ENCODE assay signal across 18 cellular contexts in genomic region chr6:159075506-159076100, GRCh38. TPM values are rescaled to one million over a fixed set of nuclear protein-coding genes. Genes with fewer than 3 reads are reported as not detected.
A peak's percentile ranks its signal among the peaks of the same experiment; 100 is the strongest.
DNase-seq lines count a peak whose midpoint lies in the region; ATAC-seq and TF ChIP-seq lines count a peak whose summit lies in the region.
"Had no signal": no experiment of that assay in that cellular context is flagged by ENCODE, and none has a peak within 500 bp of the region (broad histone marks: within the 10 kb centered on the region; RNA-seq: fewer than 3 reads in every experiment).

No MANE protein-coding gene starts in this region.

- H3K27ac ChIP-seq in coronary artery: no peak overlapping the region
- H3K27ac ChIP-seq: A549, Peyer's patch, upper lobe of right lung had no signal

- H3K27me3 Mint-ChIP-seq in activated naive CD4-positive, alpha-beta T cell treated with anti-CD3 and anti-CD28 coated beads, Interleukin-2, amount 50 U/mL, for 24 hours: no peaks in the 10 kb centered on the region
- H3K27me3 Mint-ChIP-seq in activated naive CD4-positive, alpha-beta T cell treated with anti-CD3 and anti-CD28 coated beads for 36 hours (ENCODE audit: low read depth): no peaks in the 10 kb centered on the region
- H3K27me3 Mint-ChIP-seq: activated T-cell treated with anti-CD3 and anti-CD28 coated beads, Interleukin-2, amount 50 U/mL, for 24 hours; naive thymus-derived CD8-positive, alpha-beta T cell had no signal

- TF ChIP-seq CTCF in coronary artery (IDR thresholded peaks at IDR 0.05): no peak

- intact Hi-C loops in activated naive CD4-positive, alpha-beta T cell treated with anti-CD3 and anti-CD28 coated beads for 36 hours (cut with micrococcal nuclease): no loop called here

- no peak for DNase-seq in activated naive CD4-positive, alpha-beta T cell treated with anti-CD3 and anti-CD28 coated beads for 36 hours
- DNase-seq in UCSD-AML1 (lab: John Stamatoyannopoulos, UW; ENCODE audit: unreplicated experiment): peak; percentile 42
- DNase-seq in coronary artery (ENCODE audit: low spot score): peak; percentile 46
- peak; percentile 2 for DNase-seq in stromal cell of bone marrow (ENCODE audit: low read depth)
- no peak for DNase-seq in stimulated activated CD4-positive, alpha-beta T cell treated with anti-CD3 and anti-CD28 coated beads, Interleukin-1b, Interleukin-23, amount 100 ng/mL, for 48 hours
- DNase-seq in NCI-H1092 (lab: John Stamatoyannopoulos, UW): no peak
- DNase-seq: activated T-cell treated with anti-CD3 and anti-CD28 coated beads, Interleukin-2, amount 50 U/mL, for 24 hours; amniotic stem cell; GOT3; IMR-90; naive thymus-derived CD8-positive, alpha-beta T cell; NCI-H1436; Peyer's patch; upper lobe of right lung had no signal

- no peaks in the 10 kb centered on the region for H3K36me3 Mint-ChIP-seq in activated naive CD4-positive, alpha-beta T cell treated with anti-CD3 and anti-CD28 coated beads, Interleukin-2, amount 50 U/mL, for 24 hours
- no peaks in the 10 kb centered on the region for H3K36me3 Mint-ChIP-seq in activated naive CD4-positive, alpha-beta T cell treated with anti-CD3 and anti-CD28 coated beads for 36 hours (ENCODE audit: low read depth)
- H3K36me3 Mint-ChIP-seq: naive thymus-derived CD8-positive, alpha-beta T cell had no signal

- peak overlapping the region; percentile 11 for H3K27ac Mint-ChIP-seq in activated naive CD4-positive, alpha-beta T cell treated with anti-CD3 and anti-CD28 coated beads, Interleukin-2, amount 50 U/mL, for 24 hours
- no peak overlapping the region for H3K27ac Mint-ChIP-seq in activated naive CD4-positive, alpha-beta T cell treated with anti-CD3 and anti-CD28 coated beads for 36 hours
- H3K27ac Mint-ChIP-seq: T-helper 1 cell treated with Interleukin-12 subunit alpha and Interleukin-12 subunit beta and Interleukin-4 antibody, amounts not matched to agents 30 μg/mL and 1 μg/mL, for 36 hours had no signal

- H3K4me3 ChIP-seq in coronary artery: no peak overlapping the region
- H3K4me3 ChIP-seq: A549, Peyer's patch, upper lobe of right lung had no signal

- peaks cover 50% of the 10 kb centered on the region for H3K4me1 Mint-ChIP-seq in activated naive CD4-positive, alpha-beta T cell treated with anti-CD3 and anti-CD28 coated beads, Interleukin-2, amount 50 U/mL, for 24 hours
- peaks cover 51% of the 10 kb centered on the region for H3K4me1 Mint-ChIP-seq in activated naive CD4-positive, alpha-beta T cell treated with anti-CD3 and anti-CD28 coated beads for 36 hours (ENCODE audit: low read depth)

- no peaks in the 10 kb centered on the region for H3K9me3 Mint-ChIP-seq in activated naive CD4-positive, alpha-beta T cell treated with anti-CD3 and anti-CD28 coated beads, Interleukin-2, amount 50 U/mL, for 24 hours
- no peaks in the 10 kb centered on the region for H3K9me3 Mint-ChIP-seq in activated naive CD4-positive, alpha-beta T cell treated with anti-CD3 and anti-CD28 coated beads for 36 hours
- H3K9me3 Mint-ChIP-seq: activated T-cell treated with anti-CD3 and anti-CD28 coated beads, Interleukin-2, amount 50 U/mL, for 24 hours; naive thymus-derived CD8-positive, alpha-beta T cell had no signal

- no peak for ATAC-seq in HG03442 (IDR thresholded peaks at IDR 0.05; ENCODE audit: unreplicated experiment)
- ATAC-seq: A549; naive thymus-derived CD8-positive, alpha-beta T cell; upper lobe of right lung had no signal

- no peak overlapping the region for H3K4me3 Mint-ChIP-seq in activated naive CD4-positive, alpha-beta T cell treated with anti-CD3 and anti-CD28 coated beads, Interleukin-2, amount 50 U/mL, for 24 hours
- no peak overlapping the region for H3K4me3 Mint-ChIP-seq in activated naive CD4-positive, alpha-beta T cell treated with anti-CD3 and anti-CD28 coated beads for 36 hours
- H3K4me3 Mint-ChIP-seq: T-helper 1 cell treated with Interleukin-12 subunit alpha and Interleukin-12 subunit beta and Interleukin-4 antibody, amounts not matched to agents 30 μg/mL and 1 μg/mL, for 36 hours had no signal

- CTCF ChIA-PET in activated naive CD4-positive, alpha-beta T cell treated with anti-CD3 and anti-CD28 coated beads for 36 hours (lab: Charles Lee): no interaction called here

RNA-seq across cellular contexts. Expression of gene TAGAP, which starts 30.8 kb away (rescaled TPM):
- total RNA-seq in activated naive CD4-positive, alpha-beta T cell treated with anti-CD3 and anti-CD28 coated beads for 36 hours: 10 to 100 TPM; 79.6 to 82.6 TPM
- total RNA-seq: IMR-90 had no signal

Comparison
In these comparisons a context has a peak if more than half of its experiments do, and no peak if none do; other contexts are left out.
1. DNase-seq: peak in UCSD-AML1 (single experiment), coronary artery (single experiment) and stromal cell of bone marrow (single experiment); none in activated naive CD4-positive, alpha-beta T cell treated with anti-CD3 and anti-CD28 coated beads for 36 hours (single experiment), stimulated activated CD4-positive, alpha-beta T cell treated with anti-CD3 and anti-CD28 coated beads, Interleukin-1b, Interleukin-23, amount 100 ng/mL, for 48 hours (single experiment) and NCI-H1092 (single experiment).